ENCODE assay signal across 23 cellular contexts in the genomic region with DNA sequence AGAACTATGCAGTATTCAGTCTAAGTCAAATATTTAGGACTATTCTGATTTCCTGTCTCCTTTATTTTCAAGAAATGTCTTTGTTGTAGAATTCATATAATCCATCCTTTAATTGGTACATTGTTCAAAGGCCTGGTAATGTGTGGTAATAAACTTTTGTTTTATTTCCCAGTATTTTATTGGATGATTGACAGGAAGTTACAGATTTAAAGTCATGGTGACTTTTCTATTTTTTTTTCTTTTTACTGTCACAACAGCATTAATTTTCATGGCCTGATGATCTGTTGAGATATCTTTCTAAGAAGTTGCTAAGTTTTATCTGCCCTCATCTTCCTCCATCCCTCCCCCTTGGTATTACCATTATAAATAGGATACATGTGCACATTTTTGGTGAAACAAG.
A peak's percentile ranks its signal among the peaks of the same experiment; 100 is the strongest.
DNase-seq lines count a peak whose midpoint lies in the region; ATAC-seq, FAIRE-seq and TF ChIP-seq lines count a peak whose summit lies in the region.
"Had no signal": no experiment of that assay in that cellular context is flagged by ENCODE, and none has a peak within 500 bp of the region (broad histone marks: within the 10 kb centered on the region; RNA-seq: fewer than 3 reads in every experiment).

No MANE protein-coding gene starts in this region.

- peak; percentile 27 for FAIRE-seq in H54 (lab: Jason Lieb, UNC)
- no peak for FAIRE-seq in GM12878 (lab: Jason Lieb, UNC)
- FAIRE-seq: A204.1, D721Med, GM12891, H1 had no signal

- DNase-seq in H54 (ENCODE audit: insufficient read length, low spot score), result no peak
- DNase-seq in MM.1S, result no peak
- DNase-seq in GM12878 (ENCODE audit: low read depth, low spot score), result no peak
- no peak for DNase-seq in hypothalamus (lab: John Stamatoyannopoulos, UW)
- no peak for DNase-seq in NCI-H2107 treated with DMSO at 0.1 percent for 48 hours (lab: John Stamatoyannopoulos, UW; ENCODE audit: unreplicated experiment)
- DNase-seq: BE2C; CD4-positive, alpha-beta T cell; CD8-positive, alpha-beta memory T cell; DMS 273 treated with DMSO at 0.1 percent for 48 hours; DMS79; EL; GDM1; GM23248; H9 had no signal

- intact Hi-C loops in GM12878 (cut with micrococcal nuclease; ENCODE audit: unreplicated experiment), result loop anchor here (5.0 to 10.0 kb wide), 2 partner anchors 86 to 158 kb away; a partner anchor contains a TSS

- no peaks in the 10 kb centered on the region for H3F3A ChIP-seq in MM.1S (ENCODE audit: insufficient read depth, low read length)

- no peak overlapping the region for H3K4me3 ChIP-seq in MM.1S (ENCODE audit: low read length)
- H3K4me3 ChIP-seq in GM12878, result no peak overlapping the region
- H3K4me3 ChIP-seq in skeletal muscle satellite cell (ENCODE audit: low read length), result no peak overlapping the region
- H3K4me3 ChIP-seq: BLaER1 treated with 17β-estradiol and CSF1 and Interleukin-3, amounts not matched to agents 10 nM and 100 nM; GM23248 had no signal

- H2AFZ ChIP-seq in MM.1S (ENCODE audit: low read length), result no peak overlapping the region
- H2AFZ ChIP-seq in GM12878 (ENCODE audit: control insufficient read depth, low read depth, low read length), result no peak overlapping the region
- H2AFZ ChIP-seq: GM23248 had no signal

- H3K36me3 ChIP-seq in MM.1S (replicated peaks; ENCODE audit: insufficient read depth, low read length) (no peaks in the 10 kb centered on the region), GM12878 (ENCODE audit: control insufficient read depth in 2 of 2, insufficient read depth in 2 of 2, low read length in 1 of 2) (no peaks in the 10 kb centered on the region), skeletal muscle satellite cell (ENCODE audit: insufficient read depth, low read length) (no peaks in the 10 kb centered on the region)
- H3K36me3 ChIP-seq: BE2C; BLaER1 treated with 17β-estradiol and CSF1 and Interleukin-3, amounts not matched to agents 10 nM and 100 nM had no signal

- H3K4me1 ChIP-seq in MM.1S (ENCODE audit: low read length) (0 out of 2 replicates have a peak, but pooled peaks cover 5% of the 10 kb centered on the region), GM12878 (ENCODE audit: control insufficient read depth, insufficient read depth, low read length) (no peaks in the 10 kb centered on the region), skeletal muscle satellite cell (ENCODE audit: control insufficient read depth, insufficient read depth, low read length) (peaks cover 20% of the 10 kb centered on the region)
- H3K4me1 ChIP-seq: BE2C had no signal

- no TSS peak for BruUV-seq in GM12878 (replicated peaks; lab: Mats Ljungman, UMichigan)

- CTCF ChIA-PET in GM12878 (lab: Yijun Ruan, JAX), result no interaction called here

- H3K79me2 ChIP-seq in MM.1S (ENCODE audit: low read length), result peaks cover 17% of the 10 kb centered on the region
- H3K79me2 ChIP-seq in GM12878 (ENCODE audit: control insufficient read depth, insufficient read depth, low read length), result no peaks in the 10 kb centered on the region

- TF ChIP-seq POLR2A in H54 (IDR thresholded peaks at IDR 0.05; ENCODE audit: low read depth, low read length) (no peak), GM12878 (IDR thresholded peaks at IDR 0.05; ENCODE audit: low read depth, low read length) (no peak)

- H3K9ac ChIP-seq in MM.1S (ENCODE audit: low read length) (no peak overlapping the region), GM12878 (ENCODE audit: control insufficient read depth, insufficient read depth, low read length) (no peak overlapping the region), skeletal muscle satellite cell (ENCODE audit: low read depth, low read length) (no peak overlapping the region)
- H3K9ac ChIP-seq: BLaER1 treated with 17β-estradiol and CSF1 and Interleukin-3, amounts not matched to agents 10 nM and 100 nM; GM23248 had no signal

- RAD21 ChIA-PET in GM12878 (lab: Charles Lee; ENCODE audit: unreplicated experiment), result no interaction called here

- POLR2A ChIA-PET in GM12878 (lab: Charles Lee), result no interaction called here

- ATAC-seq in GM12878 (0 out of 3 replicates have a peak, but pooled peaks have one; percentile 8), GM19467 (IDR thresholded peaks at IDR 0.05; ENCODE audit: unreplicated experiment) (no peak)
- ATAC-seq: HCT116 had no signal

- in situ Hi-C loops in GM12878 (cut with MboI), result no loop called here

- H3K4me2 ChIP-seq in MM.1S (ENCODE audit: low read depth, low read length) (0 out of 2 replicates have a peak overlapping the region, but pooled peaks have one; percentile 10), GM12878 (ENCODE audit: control insufficient read depth, insufficient read depth) (no peak overlapping the region), skeletal muscle satellite cell (ENCODE audit: low read length) (peak overlapping the region; percentile 5)
- H3K4me2 ChIP-seq: BLaER1 treated with 17β-estradiol and CSF1 and Interleukin-3, amounts not matched to agents 10 nM and 100 nM had no signal

- H4K20me1 ChIP-seq in MM.1S (ENCODE audit: insufficient read depth, low read length) (no peaks in the 10 kb centered on the region), GM12878 (ENCODE audit: control insufficient read depth, insufficient read depth) (no peaks in the 10 kb centered on the region)

- TF ChIP-seq RAD21 in GM12878 (IDR thresholded peaks at IDR 0.05; ENCODE audit: insufficient read depth, low read depth, low read length), result no peak

- SMC1A ChIA-PET in GM12878 (lab: Charles Lee; ENCODE audit: uncharacterized antibody, unreplicated experiment), result no interaction called here

- H3K9me3 ChIP-seq in MM.1S (replicated peaks; ENCODE audit: insufficient read depth, low read length) (no peaks in the 10 kb centered on the region), GM12878 (replicated peaks; ENCODE audit: control insufficient read depth, insufficient read depth, low read length) (no peaks in the 10 kb centered on the region), skeletal muscle satellite cell (replicated peaks; ENCODE audit: low read length) (no peaks in the 10 kb centered on the region)
- H3K9me3 ChIP-seq: BE2C had no signal

- no peak for TF ChIP-seq EP300 in GM12878 (IDR thresholded peaks at IDR 0.05; ENCODE audit: borderline replicate concordance in 1 of 2, control insufficient read depth in 1 of 2, low read depth in 2 of 2, low read length in 2 of 2)

- H3K27me3 ChIP-seq in MM.1S (replicated peaks; ENCODE audit: insufficient read depth, low read length), result no peaks in the 10 kb centered on the region
- H3K27me3 ChIP-seq in GM12878 (replicated peaks in 1 of 2; ENCODE audit: control insufficient read depth in 2 of 2, insufficient read depth in 2 of 2, low read length in 1 of 2), result peaks cover 0 to 2% of the 10 kb centered on the region in 2 experiments; a peak in 1 of 4 replicates
- no peaks in the 10 kb centered on the region for H3K27me3 ChIP-seq in skeletal muscle satellite cell (ENCODE audit: control insufficient read depth, insufficient read depth, low read length)
- H3K27me3 ChIP-seq: BLaER1 treated with 17β-estradiol and CSF1 and Interleukin-3, amounts not matched to agents 10 nM and 100 nM had no signal

- TF ChIP-seq CTCF in MM.1S (IDR thresholded peaks at IDR 0.05; ENCODE audit: low read length) (no peak), GM12878 (IDR thresholded peaks at IDR 0.05 in 2 of 3, conservative IDR thresholded peaks at IDR 0.05 in 1 of 3; ENCODE audit: control insufficient read depth in 2 of 3, extremely low read depth in 1 of 3, insufficient read depth in 1 of 3, low read depth in 3 of 3, low read length in 3 of 3) (no peak)

- no peak overlapping the region for H3K27ac ChIP-seq in MM.1S (ENCODE audit: low read length)
- no peak overlapping the region for H3K27ac ChIP-seq in GM12878 (ENCODE audit: control insufficient read depth, insufficient read depth)
- H3K27ac ChIP-seq: 22Rv1; BLaER1 treated with 17β-estradiol and CSF1 and Interleukin-3, amounts not matched to agents 10 nM and 100 nM; GM23248 had no signal

- H3K9me2 ChIP-seq in MM.1S (replicated peaks; ENCODE audit: insufficient read depth, low read length), result no peaks in the 10 kb centered on the region

TF ChIP-seq in GM12878, 131 proteins besides CTCF, POLR2A, EP300 and RAD21:
- TF ChIP-seq MEF2A (IDR thresholded peaks at IDR 0.05; ENCODE audit: insufficient read depth, low read depth, low read length), result no peak
- TF ChIP-seq, protein P1, sequence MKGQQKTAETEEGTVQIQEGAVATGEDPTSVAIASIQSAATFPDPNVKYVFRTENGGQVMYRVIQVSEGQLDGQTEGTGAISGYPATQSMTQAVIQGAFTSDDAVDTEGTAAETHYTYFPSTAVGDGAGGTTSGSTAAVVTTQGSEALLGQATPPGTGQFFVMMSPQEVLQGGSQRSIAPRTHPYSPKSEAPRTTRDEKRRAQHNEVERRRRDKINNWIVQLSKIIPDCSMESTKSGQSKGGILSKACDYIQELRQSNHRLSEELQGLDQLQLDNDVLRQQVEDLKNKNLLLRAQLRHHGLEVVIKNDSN (IDR thresholded peaks at IDR 0.05; ENCODE audit: borderline replicate concordance, extremely low read length, insufficient read depth, low read depth, low read length), result no peak
- TF ChIP-seq, protein P2, sequence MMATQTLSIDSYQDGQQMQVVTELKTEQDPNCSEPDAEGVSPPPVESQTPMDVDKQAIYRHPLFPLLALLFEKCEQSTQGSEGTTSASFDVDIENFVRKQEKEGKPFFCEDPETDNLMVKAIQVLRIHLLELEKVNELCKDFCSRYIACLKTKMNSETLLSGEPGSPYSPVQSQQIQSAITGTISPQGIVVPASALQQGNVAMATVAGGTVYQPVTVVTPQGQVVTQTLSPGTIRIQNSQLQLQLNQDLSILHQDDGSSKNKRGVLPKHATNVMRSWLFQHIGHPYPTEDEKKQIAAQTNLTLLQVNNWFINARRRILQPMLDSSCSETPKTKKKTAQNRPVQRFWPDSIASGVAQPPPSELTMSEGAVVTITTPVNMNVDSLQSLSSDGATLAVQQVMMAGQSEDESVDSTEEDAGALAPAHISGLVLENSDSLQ (IDR thresholded peaks at IDR 0.05), result peak; percentile 67
- TF ChIP-seq RB1 (IDR thresholded peaks at IDR 0.05; ENCODE audit: borderline replicate concordance), result no peak
- no peak for TF ChIP-seq ESRRA (IDR thresholded peaks at IDR 0.05; ENCODE audit: low read length)
- TF ChIP-seq CHD2 (IDR thresholded peaks at IDR 0.05; ENCODE audit: borderline replicate concordance, low read depth, low read length), result no peak
TF ChIP-seq in GM12878: peak in this region for 1.
